In the genomic region with DNA sequence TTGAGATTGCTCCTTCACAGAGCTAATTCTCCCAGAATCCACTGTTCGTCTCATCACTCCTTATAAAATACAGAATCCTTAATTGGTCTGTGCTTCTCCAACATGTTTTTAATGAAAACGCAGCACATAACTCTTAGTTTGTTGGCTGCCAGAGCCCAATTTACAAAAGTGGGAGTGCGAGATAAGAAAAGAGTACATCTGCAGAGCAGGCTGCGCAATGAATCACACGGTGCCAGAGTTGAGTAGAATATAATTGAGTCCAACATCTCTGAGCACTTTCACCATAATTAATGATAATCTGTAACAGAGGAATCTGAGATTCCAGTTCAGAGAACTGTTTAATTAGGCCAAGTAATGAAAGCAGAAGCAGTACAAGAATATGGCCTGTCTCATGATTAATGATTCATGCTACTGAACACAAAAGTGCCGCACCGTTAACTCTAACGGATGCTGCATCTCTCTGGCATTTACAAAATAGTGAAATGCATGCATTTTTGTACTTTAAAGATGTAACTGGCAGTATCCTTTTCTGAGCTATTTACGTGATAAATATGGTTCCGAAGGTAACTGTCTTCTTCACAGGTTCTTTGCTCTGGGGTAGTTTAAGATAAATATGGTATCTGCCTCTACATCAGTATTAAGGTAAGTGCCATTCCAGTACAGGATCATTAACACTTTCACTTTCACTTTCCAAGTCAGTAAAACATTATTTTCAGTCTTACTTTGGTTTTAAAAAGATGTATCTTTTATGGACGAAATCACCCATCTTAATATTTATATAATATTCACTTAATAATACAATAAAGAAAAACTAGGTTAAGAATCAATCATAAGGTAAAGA, we compare ENCODE assay signal across 17 cellular contexts.
DNase-seq lines count a peak whose midpoint lies in the region; ATAC-seq lines count a peak whose summit lies in the region.
"Had no signal": no experiment of that assay in that cellular context is flagged by ENCODE, and none has a peak within 500 bp of the region (broad histone marks: within the 10 kb centered on the region; RNA-seq: fewer than 3 reads in every experiment).

No MANE protein-coding gene starts in this region.

- H3K9me3 ChIP-seq in subcutaneous abdominal adipose tissue (ENCODE audit: control insufficient read depth in 5 of 5, low read length in 5 of 5), result no peaks in the 10 kb centered on the region
- H3K9me3 ChIP-seq: esophagus muscularis mucosa had no signal

- DNase-seq in DMS79 treated with DMSO at 0.1 percent for 48 hours (lab: John Stamatoyannopoulos, UW) (peak; percentile 26), DMS79 (lab: John Stamatoyannopoulos, UW) (no peak), OCI-M1 (lab: John Stamatoyannopoulos, UW) (peak; percentile 44), fibroblast of peridontal ligament (ENCODE audit: extremely low read depth) (peak; percentile 18), NCI-H1436 (lab: John Stamatoyannopoulos, UW) (no peak)
- DNase-seq: 8988T; activated CD4-positive, CD25-positive, alpha-beta regulatory T cell; activated T-cell treated with anti-CD3 and anti-CD28 coated beads, Interleukin-2, amount 50 U/mL, for 72 hours; caudate nucleus; GF-D8; NCI-H2081 treated with DMSO at 0.1 percent for 48 hours had no signal

- H3K36me3 ChIP-seq in subcutaneous abdominal adipose tissue (ENCODE audit: control insufficient read depth in 5 of 5, insufficient read depth in 5 of 5, low read length in 5 of 5), result no peaks in the 10 kb centered on the region
- H3K36me3 ChIP-seq: esophagus muscularis mucosa had no signal

- H3K27me3 ChIP-seq in subcutaneous abdominal adipose tissue (ENCODE audit: control insufficient read depth in 5 of 5, insufficient read depth in 4 of 5, low read length in 5 of 5), result no peaks in the 10 kb centered on the region
- H3K27me3 ChIP-seq: esophagus muscularis mucosa had no signal

- H3K27ac ChIP-seq in subcutaneous abdominal adipose tissue (ENCODE audit: low read depth, low read length), result no peak overlapping the region
- H3K27ac ChIP-seq: esophagus muscularis mucosa, RWPE1 had no signal

- no peaks in the 10 kb centered on the region for H3K4me1 ChIP-seq in subcutaneous abdominal adipose tissue (ENCODE audit: control insufficient read depth in 5 of 5, insufficient read depth in 5 of 5, low read length in 5 of 5)
- H3K4me1 ChIP-seq: esophagus muscularis mucosa had no signal

- no peak overlapping the region for H3K9ac ChIP-seq in subcutaneous abdominal adipose tissue (ENCODE audit: low read length in 5 of 5)

- H3K4me3 ChIP-seq in subcutaneous abdominal adipose tissue (ENCODE audit: low read depth in 1 of 5, low read length in 5 of 5), result peak overlapping the region in 4 of 5 donors; percentile 35 to 55 (median 43)

- ATAC-seq in HG02571 (IDR thresholded peaks at IDR 0.05; ENCODE audit: unreplicated experiment) (no peak), GM21423 (IDR thresholded peaks at IDR 0.05; ENCODE audit: unreplicated experiment) (no peak)
- ATAC-seq: activated T-cell treated with anti-CD3 and anti-CD28 coated beads, Interleukin-2, amount 50 U/mL, for 72 hours; stimulated activated memory B cell treated with anti-CD40 and anti-IgM and Interleukin-4, amounts not matched to agents 10 μg/mL and 1 μg/mL and 100 μg/mL, for 72 hours had no signal

Comparison
In these comparisons a context has a peak if more than half of its experiments do, and no peak if none do; other contexts are left out.
1. DNase-seq: peak in DMS79 treated with DMSO at 0.1 percent for 48 hours (single experiment), OCI-M1 (single experiment) and fibroblast of peridontal ligament (single experiment); none in DMS79 (single experiment) and NCI-H1436 (single experiment).